Comparison of ENCODE assay signal across 1 cellular context in the genomic region with DNA sequence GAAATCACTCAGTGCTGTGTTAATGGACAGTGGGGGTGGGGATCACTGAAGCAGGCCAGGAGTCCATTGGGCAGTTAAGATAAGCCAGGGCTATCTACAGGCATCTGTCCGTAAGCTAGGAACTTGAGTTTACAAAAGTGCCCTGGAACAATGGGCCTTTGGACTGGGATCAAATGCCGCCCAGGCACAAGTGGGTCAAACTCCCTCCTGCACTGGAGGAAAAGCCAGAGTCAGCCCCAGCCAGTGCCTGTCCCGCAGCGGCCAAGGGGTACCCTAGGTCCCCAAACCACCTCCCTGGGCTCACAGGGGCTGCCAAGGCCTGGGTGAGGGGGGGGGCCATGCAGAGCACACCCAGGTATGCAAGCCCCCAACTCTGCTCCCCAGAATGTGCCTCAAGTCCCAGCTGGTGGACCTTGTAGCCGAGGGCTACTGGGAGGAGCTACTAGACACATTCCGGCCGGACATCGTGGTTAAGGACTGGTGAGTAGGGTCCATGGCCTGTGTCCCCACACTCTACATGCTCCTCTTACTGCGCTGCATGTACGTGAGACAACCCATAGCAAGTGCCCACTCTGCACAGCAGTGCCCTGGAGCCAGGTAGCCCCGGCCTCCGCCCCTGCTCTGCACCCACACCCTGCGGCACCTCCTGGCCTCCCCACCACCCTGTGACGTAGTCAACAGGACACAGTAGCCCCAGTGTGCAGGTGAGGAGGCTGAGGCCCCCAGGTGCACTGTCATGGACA.
TF ChIP-seq lines count a peak whose summit lies in the region.

No MANE protein-coding gene starts in this region.

TF ChIP-seq in HepG2, 621 proteins besides CTCF, POLR2A, EP300 and RAD21 (continued from another document):
- TF ChIP-seq ARID4A (CRISPR knock-in tag; IDR thresholded peaks at IDR 0.05; ENCODE audit: borderline replicate concordance), result peak; percentile 42; the same call in 1 of the 2 replicates
- no peak for TF ChIP-seq SATB2 (CRISPR knock-in tag; IDR thresholded peaks at IDR 0.05)
- peak; percentile 22; the same call in 1 of the 2 replicates for TF ChIP-seq ZNF768 (CRISPR knock-in tag; IDR thresholded peaks at IDR 0.05)
- 0 out of 2 replicates have a peak, but pooled peaks have one; percentile 55 for TF ChIP-seq SNAPC2 (CRISPR knock-in tag; IDR thresholded peaks at IDR 0.05)
- TF ChIP-seq FOSL1 (CRISPR knock-in tag; IDR thresholded peaks at IDR 0.05; ENCODE audit: borderline replicate concordance), result no peak
- TF ChIP-seq ZBTB4 (CRISPR knock-in tag; IDR thresholded peaks at IDR 0.05; ENCODE audit: borderline replicate concordance), result peak; percentile 64
- peak; percentile 61 for TF ChIP-seq ZMYM4 (CRISPR knock-in tag; IDR thresholded peaks at IDR 0.05)
- TF ChIP-seq, protein P1, sequence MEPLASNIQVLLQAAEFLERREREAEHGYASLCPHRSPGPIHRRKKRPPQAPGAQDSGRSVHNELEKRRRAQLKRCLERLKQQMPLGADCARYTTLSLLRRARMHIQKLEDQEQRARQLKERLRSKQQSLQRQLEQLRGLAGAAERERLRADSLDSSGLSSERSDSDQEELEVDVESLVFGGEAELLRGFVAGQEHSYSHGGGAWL (CRISPR knock-in tag; IDR thresholded peaks at IDR 0.05), result no peak
- TF ChIP-seq NCOA2 (CRISPR knock-in tag; IDR thresholded peaks at IDR 0.05), result peak; percentile 60
- TF ChIP-seq, protein P2, sequence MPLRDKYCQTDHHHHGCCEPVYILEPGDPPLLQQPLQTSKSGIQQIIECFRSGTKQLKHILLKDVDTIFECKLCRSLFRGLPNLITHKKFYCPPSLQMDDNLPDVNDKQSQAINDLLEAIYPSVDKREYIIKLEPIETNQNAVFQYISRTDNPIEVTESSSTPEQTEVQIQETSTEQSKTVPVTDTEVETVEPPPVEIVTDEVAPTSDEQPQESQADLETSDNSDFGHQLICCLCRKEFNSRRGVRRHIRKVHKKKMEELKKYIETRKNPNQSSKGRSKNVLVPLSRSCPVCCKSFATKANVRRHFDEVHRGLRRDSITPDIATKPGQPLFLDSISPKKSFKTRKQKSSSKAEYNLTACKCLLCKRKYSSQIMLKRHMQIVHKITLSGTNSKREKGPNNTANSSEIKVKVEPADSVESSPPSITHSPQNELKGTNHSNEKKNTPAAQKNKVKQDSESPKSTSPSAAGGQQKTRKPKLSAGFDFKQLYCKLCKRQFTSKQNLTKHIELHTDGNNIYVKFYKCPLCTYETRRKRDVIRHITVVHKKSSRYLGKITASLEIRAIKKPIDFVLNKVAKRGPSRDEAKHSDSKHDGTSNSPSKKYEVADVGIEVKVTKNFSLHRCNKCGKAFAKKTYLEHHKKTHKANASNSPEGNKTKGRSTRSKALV (CRISPR knock-in tag; IDR thresholded peaks at IDR 0.05), result no peak
- TF ChIP-seq ZSCAN21 (CRISPR knock-in tag; IDR thresholded peaks at IDR 0.05; ENCODE audit: borderline replicate concordance), result no peak; the same call in 1 of the 2 replicates
- peak; percentile 69; the same call in 1 of the 2 replicates for TF ChIP-seq NFKB2 (CRISPR knock-in tag; IDR thresholded peaks at IDR 0.05; ENCODE audit: borderline replicate concordance)
- TF ChIP-seq ZBTB2 (CRISPR knock-in tag; IDR thresholded peaks at IDR 0.05; ENCODE audit: low read depth), result 0 out of 2 replicates have a peak, but pooled peaks have one; percentile 10
- no peak for TF ChIP-seq SKIL (CRISPR knock-in tag; IDR thresholded peaks at IDR 0.05; ENCODE audit: borderline replicate concordance)
- 0 out of 2 replicates have a peak, but pooled peaks have one; percentile 47 for TF ChIP-seq CCDC6 (CRISPR knock-in tag; IDR thresholded peaks at IDR 0.05)
- no peak for TF ChIP-seq LCORL (IDR thresholded peaks at IDR 0.05)
- TF ChIP-seq LCORL (CRISPR knock-in tag; IDR thresholded peaks at IDR 0.05), result peak; percentile 96; the same call in 1 of the 2 replicates
- no peak for TF ChIP-seq SNAI1 (CRISPR knock-in tag; IDR thresholded peaks at IDR 0.05; ENCODE audit: borderline replicate concordance)
- TF ChIP-seq SRSF4 (IDR thresholded peaks at IDR 0.05; ENCODE audit: low read depth, low read length, poor library complexity, severe bottlenecking), result no peak
- peak; percentile 50; the same call in 1 of the 2 replicates for TF ChIP-seq NKX3-1 (CRISPR knock-in tag; IDR thresholded peaks at IDR 0.05)
- TF ChIP-seq ZNF44 (CRISPR knock-in tag; IDR thresholded peaks at IDR 0.05), result no peak
- TF ChIP-seq ZNF609 (CRISPR knock-in tag; IDR thresholded peaks at IDR 0.05; ENCODE audit: borderline replicate concordance), result peak; percentile 76
- TF ChIP-seq MED1 (CRISPR knock-in tag; IDR thresholded peaks at IDR 0.05), result peak; percentile 80
- no peak for TF ChIP-seq ZIK1 (CRISPR knock-in tag; IDR thresholded peaks at IDR 0.05; ENCODE audit: borderline replicate concordance, low read depth)
- TF ChIP-seq, protein P3, sequence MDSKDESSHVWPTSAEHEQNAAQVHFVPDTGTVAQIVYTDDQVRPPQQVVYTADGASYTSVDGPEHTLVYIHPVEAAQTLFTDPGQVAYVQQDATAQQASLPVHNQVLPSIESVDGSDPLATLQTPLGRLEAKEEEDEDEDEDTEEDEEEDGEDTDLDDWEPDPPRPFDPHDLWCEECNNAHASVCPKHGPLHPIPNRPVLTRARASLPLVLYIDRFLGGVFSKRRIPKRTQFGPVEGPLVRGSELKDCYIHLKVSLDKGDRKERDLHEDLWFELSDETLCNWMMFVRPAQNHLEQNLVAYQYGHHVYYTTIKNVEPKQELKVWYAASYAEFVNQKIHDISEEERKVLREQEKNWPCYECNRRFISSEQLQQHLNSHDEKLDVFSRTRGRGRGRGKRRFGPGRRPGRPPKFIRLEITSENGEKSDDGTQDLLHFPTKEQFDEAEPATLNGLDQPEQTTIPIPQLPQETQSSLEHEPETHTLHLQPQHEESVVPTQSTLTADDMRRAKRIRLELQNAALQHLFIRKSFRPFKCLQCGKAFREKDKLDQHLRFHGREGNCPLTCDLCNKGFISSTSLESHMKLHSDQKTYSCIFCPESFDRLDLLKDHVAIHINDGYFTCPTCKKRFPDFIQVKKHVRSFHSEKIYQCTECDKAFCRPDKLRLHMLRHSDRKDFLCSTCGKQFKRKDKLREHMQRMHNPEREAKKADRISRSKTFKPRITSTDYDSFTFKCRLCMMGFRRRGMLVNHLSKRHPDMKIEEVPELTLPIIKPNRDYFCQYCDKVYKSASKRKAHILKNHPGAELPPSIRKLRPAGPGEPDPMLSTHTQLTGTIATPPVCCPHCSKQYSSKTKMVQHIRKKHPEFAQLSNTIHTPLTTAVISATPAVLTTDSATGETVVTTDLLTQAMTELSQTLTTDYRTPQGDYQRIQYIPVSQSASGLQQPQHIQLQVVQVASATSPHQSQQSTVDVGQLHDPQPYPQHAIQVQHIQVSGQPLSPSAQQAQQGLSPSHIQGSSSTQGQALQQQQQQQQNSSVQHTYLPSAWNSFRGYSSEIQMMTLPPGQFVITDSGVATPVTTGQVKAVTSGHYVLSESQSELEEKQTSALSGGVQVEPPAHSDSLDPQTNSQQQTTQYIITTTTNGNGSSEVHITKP (CRISPR knock-in tag; IDR thresholded peaks at IDR 0.05; ENCODE audit: low read depth), result no peak
